1 cellular context compared by ENCODE assay signal in the genomic region with DNA sequence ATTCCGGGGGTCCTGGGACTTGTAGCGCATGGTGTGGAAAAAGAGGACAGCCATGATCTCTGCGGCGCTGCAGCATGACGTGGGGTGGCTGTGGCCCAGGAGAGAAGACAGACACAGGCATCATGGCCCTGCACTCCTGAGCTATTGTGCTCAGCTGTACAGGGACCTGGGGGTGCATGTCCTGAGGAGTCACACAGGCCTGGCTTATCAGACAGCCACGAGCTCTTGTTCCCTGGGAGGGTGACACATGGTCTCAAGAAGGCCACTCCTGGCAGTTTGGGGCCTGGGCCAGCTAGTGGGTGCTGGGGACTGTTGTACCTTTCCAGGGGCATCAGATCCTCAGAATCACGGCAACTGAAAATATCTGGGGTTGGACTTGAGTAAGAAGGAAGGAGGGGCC.
TF ChIP-seq lines count a peak whose summit lies in the region.

No MANE protein-coding gene starts in this region.

TF ChIP-seq in H1, 55 proteins besides CTCF, POLR2A, EP300 and RAD21:
- TF ChIP-seq KDM4A (IDR thresholded peaks at IDR 0.05; ENCODE audit: low read depth, low read length, severe bottlenecking) (no peak), SIN3A (conservative IDR thresholded peaks at IDR 0.05 in 1 of 2, IDR thresholded peaks at IDR 0.05 in 1 of 2; ENCODE audit: low read depth in 1 of 2, low read length in 2 of 2) (no peak), SP4 (IDR thresholded peaks at IDR 0.05; ENCODE audit: low read length) (no peak), NANOG (IDR thresholded peaks at IDR 0.05; ENCODE audit: insufficient read depth, low read depth, low read length, poor library complexity, severe bottlenecking) (no peak), BACH1 (IDR thresholded peaks at IDR 0.05; ENCODE audit: low read length) (no peak), SAP30 (IDR thresholded peaks at IDR 0.05; ENCODE audit: insufficient read depth, insufficient replicate concordance, low read length) (no peak), CHD1 (IDR thresholded peaks at IDR 0.05; ENCODE audit: low read depth, low read length) (no peak)
